ENCODE assay signal across 20 cellular contexts in genomic region chr2:100397976-100398375, GRCh38.
"Had no signal": no experiment of that assay in that cellular context is flagged by ENCODE, and none has a peak within 500 bp of the region (broad histone marks: within the 10 kb centered on the region; RNA-seq: fewer than 3 reads in every experiment).

No MANE protein-coding gene starts in this region.

- H3K9me3 Mint-ChIP-seq: IgD-negative memory B cell had no signal

- H3K27ac Mint-ChIP-seq: IgD-negative memory B cell had no signal

- H3K4me3 Mint-ChIP-seq: IgD-negative memory B cell had no signal

- DNase-seq: Kasumi-1, MM.1S, NCI-H1092 treated with DMSO at 0.1 percent for 48 hours, NCI-H1436, NCI-H187, NCI-H2029, NCI-H2081 treated with DMSO at 0.1 percent for 48 hours, NCI-H2171, NCI-H226, NCI-H446, NCI-H510A, NCI-H524 treated with DMSO at 0.1 percent for 48 hours, NCI-H69, NCI-H774, SHP77 had no signal

- H3K4me3 ChIP-seq: K562 had no signal

- H3K27ac ChIP-seq: HL-60, KMS-11, RWPE1 had no signal

- ATAC-seq: K562 had no signal
